ENCODE assay signal across 11 cellular contexts in the genomic region with DNA sequence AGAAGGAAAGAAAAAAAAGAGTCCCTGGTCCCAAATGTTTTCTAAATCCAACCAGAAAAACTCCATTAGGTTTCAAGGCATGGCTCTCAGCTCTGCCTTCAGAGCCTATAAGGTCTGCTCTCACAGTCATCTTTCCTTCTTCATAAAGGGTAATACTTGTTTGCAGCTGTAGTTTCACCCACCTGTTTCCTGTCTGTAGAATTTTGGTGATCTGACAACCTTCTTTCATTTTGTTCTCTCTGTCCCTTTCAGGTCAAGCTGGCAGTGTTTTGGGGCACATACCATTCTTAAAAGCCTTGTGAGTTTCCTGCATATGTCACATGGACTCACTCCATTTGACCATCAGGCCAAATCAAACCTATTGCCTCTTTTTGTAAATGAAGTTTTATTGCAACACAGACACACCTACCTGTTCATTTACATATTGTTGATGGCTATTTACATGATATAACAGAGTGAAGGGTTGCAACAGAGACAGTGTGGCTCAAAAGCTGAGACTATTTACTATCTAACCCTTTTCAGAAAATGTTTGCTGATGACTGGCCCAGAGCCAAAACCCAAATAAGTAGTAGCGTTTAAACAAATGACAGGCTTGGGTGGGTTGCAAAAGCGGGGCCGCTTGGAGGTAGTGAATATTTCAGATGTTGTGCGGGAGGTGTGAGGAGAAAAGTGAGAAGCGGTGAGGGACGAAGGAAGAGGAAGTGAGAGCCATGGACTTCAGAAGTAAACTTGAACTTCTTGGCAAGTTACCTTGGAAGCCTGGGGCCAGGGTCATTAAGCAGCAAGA.
A peak's percentile ranks its signal among the peaks of the same experiment; 100 is the strongest.
DNase-seq lines count a peak whose midpoint lies in the region; ATAC-seq and TF ChIP-seq lines count a peak whose summit lies in the region.
"Had no signal": no experiment of that assay in that cellular context is flagged by ENCODE, and none has a peak within 500 bp of the region (broad histone marks: within the 10 kb centered on the region; RNA-seq: fewer than 3 reads in every experiment).

No MANE protein-coding gene starts in this region.

- H4K20me1 ChIP-seq in DOHH2 (ENCODE audit: control insufficient read depth, insufficient read depth, low read depth, low read length): no peaks in the 10 kb centered on the region

- peaks cover 62% of the 10 kb centered on the region for H3F3A ChIP-seq in DOHH2 (ENCODE audit: control insufficient read depth, insufficient read depth)

- TF ChIP-seq CTCF in DOHH2 (IDR thresholded peaks at IDR 0.05; ENCODE audit: low read depth, low read length, poor library complexity, severe bottlenecking) (no peak), colonic mucosa (IDR thresholded peaks at IDR 0.05) (no peak)

- peak overlapping the region; percentile 99 for H3K27ac ChIP-seq in DOHH2 (ENCODE audit: low read depth, low read length)
- H3K27ac ChIP-seq in colonic mucosa: no peak overlapping the region

- H3K36me3 ChIP-seq in DOHH2 (ENCODE audit: control insufficient read depth, low read length) (peaks cover 50% of the 10 kb centered on the region), colonic mucosa (no peaks in the 10 kb centered on the region)

- no peaks in the 10 kb centered on the region for H3K9me2 ChIP-seq in DOHH2 (replicated peaks; ENCODE audit: control insufficient read depth, low read length)

- no peaks in the 10 kb centered on the region for H3K36me3 Mint-ChIP-seq in activated naive CD4-positive, alpha-beta T cell treated with anti-CD3 and anti-CD28 coated beads for 36 hours (ENCODE audit: low read depth)
- H3K36me3 Mint-ChIP-seq in T-helper 17 cell (ENCODE audit: low read depth): peaks cover 5% of the 10 kb centered on the region

- H3K4me1 ChIP-seq in DOHH2 (ENCODE audit: control insufficient read depth, low read length): peaks cover 82% of the 10 kb centered on the region
- H3K4me1 ChIP-seq in colonic mucosa: no peaks in the 10 kb centered on the region

- intact Hi-C loops in activated naive CD4-positive, alpha-beta T cell treated with anti-CD3 and anti-CD28 coated beads for 36 hours (cut with micrococcal nuclease): no loop called here
- intact Hi-C loops in colonic mucosa (cut with DNase I): no loop called here

- H3K9ac ChIP-seq in colonic mucosa (ENCODE audit: low read depth in 2 of 2, low read length in 2 of 2): no peak overlapping the region

- H3K27me3 Mint-ChIP-seq in activated naive CD4-positive, alpha-beta T cell treated with anti-CD3 and anti-CD28 coated beads for 36 hours (ENCODE audit: low read depth): no peaks in the 10 kb centered on the region
- peaks cover 15% of the 10 kb centered on the region for H3K27me3 Mint-ChIP-seq in T-helper 17 cell

- H3K4me3 Mint-ChIP-seq in activated naive CD4-positive, alpha-beta T cell treated with anti-CD3 and anti-CD28 coated beads for 36 hours: no peak overlapping the region
- H3K4me3 Mint-ChIP-seq in T-helper 17 cell: no peak overlapping the region
- H3K4me3 Mint-ChIP-seq: activated naive CD8-positive, alpha-beta T cell treated with anti-CD3 and anti-CD28 coated beads, Interleukin-2, amount 50 U/mL, for 24 hours had no signal

- H3K9me3 ChIP-seq in DOHH2 (ENCODE audit: control insufficient read depth, insufficient read depth, low read length) (peaks cover 8% of the 10 kb centered on the region), colonic mucosa (no peaks in the 10 kb centered on the region), T-helper 17 cell (ENCODE audit: control insufficient read depth, low read length, poor library complexity, severe bottlenecking) (peaks cover 2% of the 10 kb centered on the region)

- peaks cover 16% of the 10 kb centered on the region for H3K9me3 Mint-ChIP-seq in activated naive CD4-positive, alpha-beta T cell treated with anti-CD3 and anti-CD28 coated beads for 36 hours

- H3K79me2 ChIP-seq in DOHH2 (ENCODE audit: control insufficient read depth, low read length): peaks cover 42% of the 10 kb centered on the region

- ATAC-seq in GM19452 (IDR thresholded peaks at IDR 0.05; ENCODE audit: unreplicated experiment) (peak; percentile 24), HG03064 (IDR thresholded peaks at IDR 0.05; ENCODE audit: low read depth, unreplicated experiment) (peak; percentile 34), T-helper 17 cell (no peak)
- ATAC-seq: activated naive CD8-positive, alpha-beta T cell treated with anti-CD3 and anti-CD28 coated beads, Interleukin-2, amount 50 U/mL, for 24 hours; esophagus mucosa had no signal

- no peak overlapping the region for H3K27ac Mint-ChIP-seq in activated naive CD4-positive, alpha-beta T cell treated with anti-CD3 and anti-CD28 coated beads for 36 hours
- H3K27ac Mint-ChIP-seq in T-helper 17 cell: no peak overlapping the region
- H3K27ac Mint-ChIP-seq: activated naive CD8-positive, alpha-beta T cell treated with anti-CD3 and anti-CD28 coated beads, Interleukin-2, amount 50 U/mL, for 24 hours had no signal

- H3K4me1 Mint-ChIP-seq in activated naive CD4-positive, alpha-beta T cell treated with anti-CD3 and anti-CD28 coated beads for 36 hours (ENCODE audit: low read depth): peaks cover 22% of the 10 kb centered on the region
- peaks cover 6% of the 10 kb centered on the region for H3K4me1 Mint-ChIP-seq in T-helper 17 cell

- H3K4me3 ChIP-seq in DOHH2 (ENCODE audit: low read length) (peak overlapping the region; percentile 55), colonic mucosa (no peak overlapping the region)

- H3K27me3 ChIP-seq in DOHH2 (ENCODE audit: control insufficient read depth, low read length): no peaks in the 10 kb centered on the region
- no peaks in the 10 kb centered on the region for H3K27me3 ChIP-seq in colonic mucosa

- CTCF ChIA-PET in activated naive CD4-positive, alpha-beta T cell treated with anti-CD3 and anti-CD28 coated beads for 36 hours (lab: Charles Lee): interaction anchor here (0.7 kb wide), 1 partner anchor 20 kb away, joined by 3 read pairs; no protein-coding TSS in a partner anchor

- peak overlapping the region; percentile 85 for H3K4me2 ChIP-seq in DOHH2 (ENCODE audit: low read length)

- DNase-seq in NOMO-1 (lab: John Stamatoyannopoulos, UW; ENCODE audit: unreplicated experiment in 2 of 2) (peak; percentile 61 to 66), cerebellum (ENCODE audit: low spot score) (no peak), colonic mucosa (no peak), T-helper 17 cell (no peak)
- DNase-seq in activated naive CD4-positive, alpha-beta T cell treated with anti-CD3 and anti-CD28 coated beads for 36 hours: no peak
- DNase-seq: activated naive CD8-positive, alpha-beta T cell treated with anti-CD3 and anti-CD28 coated beads, Interleukin-2, amount 50 U/mL, for 24 hours; NCI-H774 had no signal

Comparison
In these comparisons a context has a peak if more than half of its experiments do, and no peak if none do; other contexts are left out.
1. DNase-seq: peak in NOMO-1 (2 of 2); none in activated naive CD4-positive, alpha-beta T cell treated with anti-CD3 and anti-CD28 coated beads for 36 hours (single experiment), cerebellum (single experiment), colonic mucosa (single experiment) and T-helper 17 cell (0 of 3).